In the genomic region with DNA sequence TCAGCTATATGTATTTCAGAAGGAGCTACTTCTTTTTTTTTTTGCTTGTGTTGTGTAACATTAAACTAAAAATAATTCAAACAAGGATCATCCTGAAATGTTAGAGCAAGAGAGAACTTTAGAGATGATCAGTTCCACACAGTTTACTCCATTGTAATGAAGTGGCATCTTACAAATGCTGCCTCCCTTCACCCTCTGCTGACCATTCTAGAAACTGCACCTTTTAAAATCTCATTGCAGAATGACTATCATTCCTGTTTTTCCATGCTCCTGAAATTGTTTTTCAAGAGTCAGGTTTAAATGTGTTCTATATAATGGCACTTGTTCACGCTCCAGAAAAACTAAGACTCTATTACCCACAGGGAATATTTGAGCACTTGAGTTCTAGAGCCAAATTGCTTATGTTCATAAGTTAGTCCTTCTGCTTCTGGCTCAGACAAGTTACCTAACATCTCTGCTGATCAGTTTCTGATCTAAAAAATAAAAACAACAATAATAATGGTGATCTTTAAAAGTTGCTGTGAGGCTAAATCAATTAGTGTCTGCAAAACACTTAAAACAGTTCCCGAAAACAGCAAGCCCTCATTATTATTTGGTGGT, we compare ENCODE assay signal across 8 cellular contexts. TPM values are rescaled to one million over a fixed set of nuclear protein-coding genes. Genes with fewer than 3 reads are reported as not detected.
DNase-seq lines count a peak whose midpoint lies in the region; ATAC-seq, FAIRE-seq and TF ChIP-seq lines count a peak whose summit lies in the region.

No MANE protein-coding gene starts in this region.

- no peak overlapping the region for H3K4me2 ChIP-seq in HepG2 (ENCODE audit: low read depth, low read length)

- H3K9ac ChIP-seq in HepG2 (ENCODE audit: insufficient read depth, low read depth, low read length), result no peak overlapping the region

- no peak for TF ChIP-seq EP300 in HepG2 (IDR thresholded peaks at IDR 0.05; ENCODE audit: low read depth in 2 of 2, low read length in 2 of 2)
- TF ChIP-seq EP300 in HepG2 (CRISPR knock-in tag; IDR thresholded peaks at IDR 0.05; ENCODE audit: borderline replicate concordance), result no peak

- WGBS in body of pancreas, 2 donors, result 37 to 42% methylated on average over 2 of the region's 2 CpGs
- WGBS in HepG2 (ENCODE audit: low lambda C conversion rate), result 43% methylated on average over 2 of the region's 2 CpGs

- H3K27me3 ChIP-seq in body of pancreas (no peaks in the 10 kb centered on the region), HepG2 (ENCODE audit: control insufficient read depth in 1 of 2, insufficient read depth in 2 of 2, low read length in 2 of 2) (no peaks in the 10 kb centered on the region), MG63 (no peaks in the 10 kb centered on the region; the same call in 1 of the 2 replicates)

- H3K27ac ChIP-seq in body of pancreas, result no peak overlapping the region
- H3K27ac ChIP-seq in HepG2 (ENCODE audit: extremely low read length, insufficient read depth, low read length), result no peak overlapping the region

- DNase-seq in NCI-H2107 treated with DMSO at 0.1 percent for 48 hours (lab: John Stamatoyannopoulos, UW; ENCODE audit: unreplicated experiment) (peak; percentile 39), NCI-H2107 (lab: John Stamatoyannopoulos, UW) (no peak), HCEC 1CT (peak; percentile 15), NCI-H1694 treated with DMSO at 0.1 percent for 48 hours (lab: John Stamatoyannopoulos, UW) (peak; percentile 60), body of pancreas (peak in 1 of 4 donors; percentile 27), HepG2 (ENCODE audit: low spot score) (peak; percentile 28), MG63 (no peak)
- no peak for DNase-seq in activated CD4-positive, alpha-beta T cell treated with anti-CD3 and anti-CD28 coated beads, Interleukin-2, amount 50 U/mL, for 4 hours

- POLR2A ChIA-PET in HepG2 (lab: Yijun Ruan, JAX), result no interaction called here

- no peaks in the 10 kb centered on the region for H4K20me1 ChIP-seq in HepG2 (ENCODE audit: insufficient read depth, low read length)

- no peaks in the 10 kb centered on the region for H3K79me2 ChIP-seq in HepG2 (ENCODE audit: insufficient read depth, low read length)

- H3K9me3 ChIP-seq in body of pancreas (no peaks in the 10 kb centered on the region), HepG2 (ENCODE audit: low read length) (no peaks in the 10 kb centered on the region), MG63 (no peaks in the 10 kb centered on the region)

- CTCF ChIA-PET in HepG2 (lab: Yijun Ruan, JAX; ENCODE audit: low intra/inter-chr PET ratio, low total read pairs), result interaction anchor here (1.2 to 2.2 kb wide), 3 partner anchors 17 to 399 kb away, joined by 4 to 15 read pairs (median 5); no protein-coding TSS in a partner anchor

- in situ Hi-C loops in HepG2 (cut with HindIII; ENCODE audit: extremely low pct_ligation_motif_present, low pct_unique_long_range_greater_than_20kb), result loop anchor here (25.0 kb wide), 1 partner anchor 395 kb away; no protein-coding TSS in a partner anchor

- BruUV-seq in HepG2 (replicated peaks; lab: Mats Ljungman, UMichigan), result no TSS peak

- no peaks in the 10 kb centered on the region for H3K36me3 ChIP-seq in body of pancreas (replicated peaks in 1 of 2; ENCODE audit: insufficient read depth in 1 of 2, low read depth in 2 of 2)
- no peaks in the 10 kb centered on the region for H3K36me3 ChIP-seq in HepG2 (replicated peaks in 1 of 2; ENCODE audit: control insufficient read depth in 1 of 2, insufficient read depth in 2 of 2, low read length in 2 of 2)
- H3K36me3 ChIP-seq in MG63, result no peaks in the 10 kb centered on the region

- H3K4me1 ChIP-seq in body of pancreas (no peaks in the 10 kb centered on the region), HepG2 (ENCODE audit: insufficient read depth, low read length) (peaks cover 21% of the 10 kb centered on the region)

- TF ChIP-seq RAD21 in HepG2 (CRISPR knock-in tag; IDR thresholded peaks at IDR 0.05), result peak; percentile 44; the same call in 1 of the 2 replicates

- peak; percentile 64 for FAIRE-seq in HepG2 (lab: Jason Lieb, UNC)

- ATAC-seq in body of pancreas, result peak; percentile 83
- peak; percentile 83 for ATAC-seq in HepG2

- TF ChIP-seq CTCF in body of pancreas (IDR thresholded peaks at IDR 0.05) (peak; percentile 45 to 87 (median 75)), HepG2 (CRISPR knock-in tag; IDR thresholded peaks at IDR 0.05) (peak; percentile 72)

- H3K4me3 ChIP-seq in body of pancreas (no peak overlapping the region), HepG2 (replicated peaks in 1 of 3; ENCODE audit: insufficient read depth in 1 of 3, low read depth in 2 of 3, low read length in 3 of 3) (no peak overlapping the region), MG63 (no peak overlapping the region)

- H2AFZ ChIP-seq in HepG2 (ENCODE audit: low read length), result no peak overlapping the region

- intact Hi-C loops in body of pancreas (cut with DNase I) (no loop called here), HepG2 (cut with micrococcal nuclease; ENCODE audit: unreplicated experiment) (loop anchor here (1.0 kb wide), 2 partner anchors 367 to 399 kb away; no protein-coding TSS in a partner anchor)

- TF ChIP-seq POLR2A in body of pancreas (IDR thresholded peaks at IDR 0.05) (no peak), HepG2 (IDR thresholded peaks at IDR 0.05; ENCODE audit: insufficient read depth in 1 of 2, low read depth in 2 of 2, low read length in 2 of 2) (no peak)

TF ChIP-seq in HepG2, 621 proteins besides CTCF, POLR2A, EP300 and RAD21:
- TF ChIP-seq STAG1 (CRISPR knock-in tag; IDR thresholded peaks at IDR 0.05) (peak; percentile 71), SMC3 (IDR thresholded peaks at IDR 0.05; ENCODE audit: low read length) (peak; percentile 85)
- TF ChIP-seq, protein P1, sequence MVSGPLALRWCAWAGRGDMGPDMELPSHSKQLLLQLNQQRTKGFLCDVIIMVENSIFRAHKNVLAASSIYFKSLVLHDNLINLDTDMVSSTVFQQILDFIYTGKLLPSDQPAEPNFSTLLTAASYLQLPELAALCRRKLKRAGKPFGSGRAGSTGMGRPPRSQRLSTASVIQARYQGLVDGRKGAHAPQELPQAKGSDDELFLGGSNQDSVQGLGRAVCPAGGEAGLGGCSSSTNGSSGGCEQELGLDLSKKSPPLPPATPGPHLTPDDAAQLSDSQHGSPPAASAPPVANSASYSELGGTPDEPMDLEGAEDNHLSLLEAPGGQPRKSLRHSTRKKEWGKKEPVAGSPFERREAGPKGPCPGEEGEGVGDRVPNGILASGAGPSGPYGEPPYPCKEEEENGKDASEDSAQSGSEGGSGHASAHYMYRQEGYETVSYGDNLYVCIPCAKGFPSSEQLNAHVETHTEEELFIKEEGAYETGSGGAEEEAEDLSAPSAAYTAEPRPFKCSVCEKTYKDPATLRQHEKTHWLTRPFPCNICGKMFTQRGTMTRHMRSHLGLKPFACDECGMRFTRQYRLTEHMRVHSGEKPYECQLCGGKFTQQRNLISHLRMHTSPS (CRISPR knock-in tag; IDR thresholded peaks at IDR 0.05; ENCODE audit: low read depth), result no peak

RNA-seq across cellular contexts. Expression of gene SLC44A5, which starts 21.5 kb away (rescaled TPM):
- total RNA-seq in body of pancreas (1 to 10 TPM; 3.6 to 5.4 TPM), HepG2 (2016; rRNA removed; fragmentation: Illumina TruSeq; extraction: Trizol) (4.2 and 8.0 TPM in 2 replicates)
- total RNA-seq in HepG2 (2016; cell fraction: cytosol; rRNA removed; fragmentation: Illumina TruSeq; extraction: Trizol; ENCODE audit: low read depth), result 0.51 and 0.53 TPM in 2 replicates
- total RNA-seq in HepG2 (2016; cell fraction: insoluble cytoplasmic fraction; rRNA removed; fragmentation: Illumina TruSeq; extraction: Trizol), result 4.4 and 7.0 TPM in 2 replicates
- 1.7 and 1.9 TPM in 2 replicates for total RNA-seq in HepG2 (2016; cell fraction: membrane; rRNA removed; fragmentation: Illumina TruSeq; extraction: Trizol)
- 16.7 and 16.8 TPM in 2 replicates for total RNA-seq in HepG2 (2016; cell fraction: nucleus; rRNA removed; fragmentation: Illumina TruSeq; extraction: Trizol)
- polyA plus RNA-seq in HepG2 (2011; rRNA removed), result 13.9 and 16.0 TPM in 2 replicates
- 2.1 and 3.7 TPM in 2 replicates for polyA plus RNA-seq in HepG2 (2011; cell fraction: cytosol; rRNA removed)
- polyA plus RNA-seq in HepG2 (2011; cell fraction: nucleus; rRNA removed), result 19.2 and 22.9 TPM in 2 replicates
- polyA plus RNA-seq in HepG2 (2012), result 7.3 and 10.1 TPM in 2 replicates
- polyA plus RNA-seq in HepG2 (2016; cell fraction: cytosol; fragmentation: Illumina TruSeq; extraction: Trizol; ENCODE audit: low read depth), result 0.14 and 0.25 TPM in 2 replicates
- 2.9 and 3.0 TPM in 2 replicates for polyA plus RNA-seq in HepG2 (2016; cell fraction: insoluble cytoplasmic fraction; fragmentation: Illumina TruSeq; extraction: Trizol; ENCODE audit: low read depth)
- 0.68 and 0.98 TPM in 2 replicates for polyA plus RNA-seq in HepG2 (2016; cell fraction: membrane; fragmentation: Illumina TruSeq; extraction: Trizol; ENCODE audit: low read depth)
- polyA plus RNA-seq in HepG2 (2016; cell fraction: nucleus; fragmentation: Illumina TruSeq; extraction: Trizol; ENCODE audit: insufficient read depth, low read depth), result 26.7 and 30.5 TPM in 2 replicates
- polyA minus RNA-seq in HepG2 (2011; rRNA and poly(A)+ RNA removed; ENCODE audit: low replicate concordance), result 0.05 and 6.4 TPM in 2 replicates
- 2.3 and 3.2 TPM in 2 replicates for polyA minus RNA-seq in HepG2 (2011; cell fraction: cytosol; rRNA and poly(A)+ RNA removed)
- polyA minus RNA-seq in HepG2 (2011; cell fraction: nucleus; rRNA and poly(A)+ RNA removed), result 32.9 and 33.2 TPM in 2 replicates
- total RNA-seq in MG63 (2014; rRNA removed; shearing (Covaris generic); ENCODE audit: low replicate concordance), result not detected in 2 replicates

Comparison
In these comparisons a context has a peak if more than half of its experiments do, and no peak if none do; other contexts are left out.
1. DNase-seq: peak in NCI-H2107 treated with DMSO at 0.1 percent for 48 hours (single experiment), HCEC 1CT (single experiment), NCI-H1694 treated with DMSO at 0.1 percent for 48 hours (single experiment) and HepG2 (single experiment); none in NCI-H2107 (single experiment), MG63 (single experiment) and activated CD4-positive, alpha-beta T cell treated with anti-CD3 and anti-CD28 coated beads, Interleukin-2, amount 50 U/mL, for 4 hours (0 of 2).